5 cellular contexts compared by ENCODE assay signal in the genomic region with DNA sequence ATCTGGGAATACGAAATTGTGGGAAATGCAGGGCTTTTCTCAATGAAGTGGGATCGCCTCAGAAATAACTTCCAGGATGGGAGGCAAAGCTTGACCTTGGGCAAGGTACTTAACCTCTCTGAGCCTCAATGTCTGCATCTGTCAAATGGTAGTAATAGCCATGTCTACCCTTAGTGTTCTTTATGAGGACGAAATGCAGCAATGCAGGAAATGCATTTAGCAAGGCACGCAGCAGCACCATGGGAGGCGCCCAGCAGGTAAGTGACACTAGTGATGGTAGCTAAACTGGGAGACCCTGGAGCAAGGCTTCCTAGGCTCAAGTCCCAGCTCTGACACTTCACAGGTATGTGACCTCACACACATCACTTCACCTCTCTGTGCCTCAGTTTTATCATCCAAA.
"Had no signal": no experiment of that assay in that cellular context is flagged by ENCODE, and none has a peak within 500 bp of the region (broad histone marks: within the 10 kb centered on the region; RNA-seq: fewer than 3 reads in every experiment).

No MANE protein-coding gene starts in this region.

- H3K9me3 ChIP-seq: HAP-1 had no signal

- H3K4me1 ChIP-seq: HAP-1 had no signal

- H3K36me3 ChIP-seq: HAP-1 had no signal

- DNase-seq: GM23248, GOT3, IMR-90, KBM-7 had no signal

- H3K27ac ChIP-seq: GM23248 had no signal

- H3K4me3 ChIP-seq: GM23248, HAP-1 had no signal
